In genomic region chr5:120919017-120919416, GRCh38 we compare ENCODE assay signal across 17 cellular contexts.
DNase-seq lines count a peak whose midpoint lies in the region; ATAC-seq, FAIRE-seq and TF ChIP-seq lines count a peak whose summit lies in the region.
"Had no signal": no experiment of that assay in that cellular context is flagged by ENCODE, and none has a peak within 500 bp of the region (broad histone marks: within the 10 kb centered on the region; RNA-seq: fewer than 3 reads in every experiment).

No MANE protein-coding gene starts in this region.

- H3K27me3 ChIP-seq in HepG2 (ENCODE audit: control insufficient read depth in 1 of 2, insufficient read depth in 2 of 2, low read length in 2 of 2) (no peaks in the 10 kb centered on the region), right lobe of liver (no peaks in the 10 kb centered on the region)

- no peaks in the 10 kb centered on the region for H3K79me2 ChIP-seq in HepG2 (ENCODE audit: insufficient read depth, low read length)

- no peak for DNase-seq in HepG2 (ENCODE audit: low spot score)
- no peak for DNase-seq in right lobe of liver
- peak; percentile 44 for DNase-seq in OCI-M1 (lab: John Stamatoyannopoulos, UW)
- DNase-seq in epithelial cell of proximal tubule (ENCODE audit: low read depth): peak; percentile 7
- peak; percentile 67 for DNase-seq in renal cortical epithelial cell (ENCODE audit: low read depth)
- no peak for DNase-seq in amniotic stem cell (lab: John Stamatoyannopoulos, UW)
- DNase-seq in GM10248 (ENCODE audit: extremely low spot score): no peak
- no peak for DNase-seq in GM20000 (ENCODE audit: low spot score)
- DNase-seq: C1 segment of cervical spinal cord, DMS 273 treated with DMSO at 0.1 percent for 48 hours, Kasumi-1, NCI-H1048, NCI-H1436 treated with DMSO at 0.1 percent for 48 hours, NCI-H2029 treated with DMSO at 0.1 percent for 48 hours, NCI-H510A, NCI-H82, SW 1271 had no signal

- no peaks in the 10 kb centered on the region for H3K4me1 ChIP-seq in HepG2 (ENCODE audit: insufficient read depth, low read length)
- H3K4me1 ChIP-seq in right lobe of liver: no peaks in the 10 kb centered on the region

- no peak overlapping the region for H3K27ac ChIP-seq in HepG2 (ENCODE audit: extremely low read length, insufficient read depth, low read length)
- H3K27ac ChIP-seq in right lobe of liver: no peak overlapping the region

- FAIRE-seq in HepG2 (lab: Jason Lieb, UNC): no peak

- no peak for TF ChIP-seq EP300 in HepG2 (IDR thresholded peaks at IDR 0.05; ENCODE audit: low read depth in 2 of 2, low read length in 2 of 2)
- no peak for TF ChIP-seq EP300 in HepG2 (CRISPR knock-in tag; IDR thresholded peaks at IDR 0.05; ENCODE audit: borderline replicate concordance)

- no peak overlapping the region for H3K9ac ChIP-seq in HepG2 (ENCODE audit: insufficient read depth, low read depth, low read length)

- no peak for ATAC-seq in HepG2
- ATAC-seq in right lobe of liver: no peak

- H3K4me3 ChIP-seq in HepG2 (replicated peaks in 1 of 3; ENCODE audit: insufficient read depth in 1 of 3, low read depth in 2 of 3, low read length in 3 of 3): no peak overlapping the region
- no peak overlapping the region for H3K4me3 ChIP-seq in right lobe of liver
- H3K4me3 ChIP-seq in epithelial cell of proximal tubule (ENCODE audit: low read depth, low read length): no peak overlapping the region

- H4K20me1 ChIP-seq in HepG2 (ENCODE audit: insufficient read depth, low read length): no peaks in the 10 kb centered on the region

- TF ChIP-seq POLR2A in HepG2 (IDR thresholded peaks at IDR 0.05; ENCODE audit: insufficient read depth in 1 of 2, low read depth in 2 of 2, low read length in 2 of 2): no peak
- no peak for TF ChIP-seq POLR2A in right lobe of liver (IDR thresholded peaks at IDR 0.05)

- CTCF ChIA-PET in HepG2 (lab: Yijun Ruan, JAX; ENCODE audit: low intra/inter-chr PET ratio, low total read pairs) (no interaction called here), GM10248 (lab: Yijun Ruan, JAX) (no interaction called here)

- H3K9me3 ChIP-seq in HepG2 (ENCODE audit: low read length) (no peaks in the 10 kb centered on the region), right lobe of liver (no peaks in the 10 kb centered on the region)

- no peak overlapping the region for H3K4me2 ChIP-seq in HepG2 (ENCODE audit: low read depth, low read length)

- TF ChIP-seq RAD21 in HepG2 (CRISPR knock-in tag; IDR thresholded peaks at IDR 0.05): no peak

- intact Hi-C loops in HepG2 (cut with micrococcal nuclease; ENCODE audit: unreplicated experiment) (no loop called here), right lobe of liver (cut with DNase I) (no loop called here)

- in situ Hi-C loops in HepG2 (cut with HindIII; ENCODE audit: extremely low pct_ligation_motif_present, low pct_unique_long_range_greater_than_20kb): no loop called here

- no peak for TF ChIP-seq CTCF in HepG2 (CRISPR knock-in tag; IDR thresholded peaks at IDR 0.05)
- no peak for TF ChIP-seq CTCF in right lobe of liver (IDR thresholded peaks at IDR 0.05)
- TF ChIP-seq CTCF in epithelial cell of proximal tubule (conservative IDR thresholded peaks at IDR 0.05; ENCODE audit: low read depth, low read length): no peak
- no peak for TF ChIP-seq CTCF in GM10248 (IDR thresholded peaks at IDR 0.05; ENCODE audit: control extremely low read depth, extremely low read depth, low read depth, missing control alignments)
- no peak for TF ChIP-seq CTCF in GM20000 (IDR thresholded peaks at IDR 0.05; ENCODE audit: extremely low read depth, missing control alignments)

- POLR2A ChIA-PET in HepG2 (lab: Yijun Ruan, JAX): no interaction called here
- POLR2A ChIA-PET in GM10248 (lab: Yijun Ruan, JAX): no interaction called here

- H3K36me3 ChIP-seq in HepG2 (replicated peaks in 1 of 2; ENCODE audit: control insufficient read depth in 1 of 2, insufficient read depth in 2 of 2, low read length in 2 of 2) (no peaks in the 10 kb centered on the region), right lobe of liver (no peaks in the 10 kb centered on the region)

- no TSS peak for BruUV-seq in HepG2 (replicated peaks; lab: Mats Ljungman, UMichigan)

- WGBS in HepG2 (ENCODE audit: low lambda C conversion rate): 57% methylated on average over 2 of the region's 2 CpGs
- 93% methylated on average over 2 of the region's 2 CpGs for WGBS in right lobe of liver (ENCODE audit: insufficient coverage, low coverage, low lambda C conversion rate, missing lambda C conversion rate)

- H2AFZ ChIP-seq in HepG2 (ENCODE audit: low read length): no peak overlapping the region

TF ChIP-seq in HepG2, 621 proteins besides CTCF, POLR2A, EP300 and RAD21:
- TF ChIP-seq RXRB (CRISPR knock-in tag; IDR thresholded peaks at IDR 0.05; ENCODE audit: borderline replicate concordance) (no peak), CEBPB (IDR thresholded peaks at IDR 0.05; ENCODE audit: borderline replicate concordance, low read depth, low read length) (peak; percentile 75)
TF ChIP-seq in HepG2: peak in this region for 1.

Comparison
In these comparisons a context has a peak if more than half of its experiments do, and no peak if none do; other contexts are left out.
1. DNase-seq: peak in OCI-M1 (single experiment), epithelial cell of proximal tubule (single experiment) and renal cortical epithelial cell (single experiment); none in HepG2 (single experiment), right lobe of liver (0 of 3), amniotic stem cell (single experiment), GM10248 (single experiment) and GM20000 (single experiment).